9 cellular contexts compared by ENCODE assay signal in genomic region chr6:4316867-4317400, GRCh38.
DNase-seq lines count a peak whose midpoint lies in the region; ATAC-seq and TF ChIP-seq lines count a peak whose summit lies in the region.
"Had no signal": no experiment of that assay in that cellular context is flagged by ENCODE, and none has a peak within 500 bp of the region (broad histone marks: within the 10 kb centered on the region; RNA-seq: fewer than 3 reads in every experiment).

No MANE protein-coding gene starts in this region.

- TF ChIP-seq CTCF in CD14-positive monocyte (IDR thresholded peaks at IDR 0.05), result no peak

- H3K27ac ChIP-seq in mucosa of rectum (ENCODE audit: low read depth in 2 of 2, low read length in 2 of 2), result peak overlapping the region; percentile 87 to 88

- peaks cover 34% of the 10 kb centered on the region for H3K4me1 Mint-ChIP-seq in CD14-positive monocyte
- no peaks in the 10 kb centered on the region for H3K4me1 Mint-ChIP-seq in activated T-helper 2 cell treated with anti-CD3 and anti-CD28 coated beads, Interferon-gamma antibody, Interleukin-2, Interleukin-4, amounts not matched to agents 10 μg/mL and 5 μg/mL and 100 μg/mL, durations not matched to agents 14 hours and 24 hours and 36 hours (ENCODE audit: low read depth)

- peaks cover 5 to 16% (median 15%) of the 10 kb centered on the region in 7 donors for H3K9me3 Mint-ChIP-seq in CD14-positive monocyte
- H3K9me3 Mint-ChIP-seq in activated T-helper 2 cell treated with anti-CD3 and anti-CD28 coated beads, Interferon-gamma antibody, Interleukin-2, Interleukin-4, amounts not matched to agents 10 μg/mL and 5 μg/mL and 100 μg/mL, durations not matched to agents 14 hours and 24 hours and 36 hours, result peaks cover 11% of the 10 kb centered on the region

- intact Hi-C loops in CD14-positive monocyte (cut with micrococcal nuclease), result no loop called here
- intact Hi-C loops in activated T-helper 2 cell treated with anti-CD3 and anti-CD28 coated beads, Interferon-gamma antibody, Interleukin-2, Interleukin-4, amounts not matched to agents 10 μg/mL and 5 μg/mL and 100 μg/mL, durations not matched to agents 14 hours and 24 hours and 36 hours (cut with micrococcal nuclease), result no loop called here

- H3K27me3 ChIP-seq in mucosa of rectum (ENCODE audit: control insufficient read depth in 2 of 2, insufficient read depth in 2 of 2, low read length in 2 of 2), result no peaks in the 10 kb centered on the region

- H3K9me3 ChIP-seq in mucosa of rectum (ENCODE audit: control insufficient read depth in 2 of 2, low read length in 2 of 2), result no peaks in the 10 kb centered on the region

- no peaks in the 10 kb centered on the region for H3K36me3 ChIP-seq in mucosa of rectum (ENCODE audit: control insufficient read depth in 2 of 2, insufficient read depth in 2 of 2, low read length in 2 of 2)

- DNase-seq in CD14-positive monocyte (ENCODE audit: low spot score), result peak; percentile 59
- DNase-seq in NCI-H69 (lab: John Stamatoyannopoulos, UW), result peak; percentile 84
- DNase-seq in dermis microvascular lymphatic vessel endothelial cell (ENCODE audit: low read depth in 2 of 2), result peak; percentile 92
- DNase-seq in GOT3 (lab: John Stamatoyannopoulos, UW), result no peak
- DNase-seq in activated T-helper 2 cell treated with anti-CD3 and anti-CD28 coated beads, Interferon-gamma antibody, Interleukin-2, Interleukin-4, amounts not matched to agents 10 μg/mL and 5 μg/mL and 100 μg/mL, durations not matched to agents 14 hours and 24 hours and 36 hours (ENCODE audit: low spot score), result no peak

- peak overlapping the region in 1 of 2 donors; percentile 57 for H3K9ac ChIP-seq in mucosa of rectum (ENCODE audit: low read depth in 1 of 2, low read length in 2 of 2)

- peak overlapping the region; percentile 24 to 29 for H3K4me3 ChIP-seq in mucosa of rectum (ENCODE audit: low read length in 2 of 2)

- peak overlapping the region in 6 of 7 donors; percentile 18 to 86 (median 58) for H3K27ac Mint-ChIP-seq in CD14-positive monocyte
- H3K27ac Mint-ChIP-seq in activated T-helper 2 cell treated with anti-CD3 and anti-CD28 coated beads, Interferon-gamma antibody, Interleukin-2, Interleukin-4, amounts not matched to agents 10 μg/mL and 5 μg/mL and 100 μg/mL, durations not matched to agents 14 hours and 24 hours and 36 hours, result no peak overlapping the region
- H3K27ac Mint-ChIP-seq: stimulated activated naive CD8-positive, alpha-beta T cell treated with anti-CD3 and anti-CD28 coated beads, Interleukin-15, Interleukin-2, amounts not matched to agents 100 ng/mL and 50 ng/mL, for 24 hours had no signal

- H3K4me3 Mint-ChIP-seq in CD14-positive monocyte, result peak overlapping the region; percentile 59 to 84
- no peak overlapping the region for H3K4me3 Mint-ChIP-seq in activated T-helper 2 cell treated with anti-CD3 and anti-CD28 coated beads, Interferon-gamma antibody, Interleukin-2, Interleukin-4, amounts not matched to agents 10 μg/mL and 5 μg/mL and 100 μg/mL, durations not matched to agents 14 hours and 24 hours and 36 hours (ENCODE audit: low read depth)
- H3K4me3 Mint-ChIP-seq: stimulated activated naive CD8-positive, alpha-beta T cell treated with anti-CD3 and anti-CD28 coated beads, Interleukin-15, Interleukin-2, amounts not matched to agents 100 ng/mL and 50 ng/mL, for 24 hours had no signal

- H3K36me3 Mint-ChIP-seq in CD14-positive monocyte, result no peaks in the 10 kb centered on the region
- no peaks in the 10 kb centered on the region for H3K36me3 Mint-ChIP-seq in activated T-helper 2 cell treated with anti-CD3 and anti-CD28 coated beads, Interferon-gamma antibody, Interleukin-2, Interleukin-4, amounts not matched to agents 10 μg/mL and 5 μg/mL and 100 μg/mL, durations not matched to agents 14 hours and 24 hours and 36 hours (ENCODE audit: low read depth)

- peaks cover 28 to 52% of the 10 kb centered on the region in 2 donors for H3K4me1 ChIP-seq in mucosa of rectum (ENCODE audit: control insufficient read depth in 2 of 2, insufficient read depth in 2 of 2, low read length in 2 of 2)

- H3K27me3 Mint-ChIP-seq in CD14-positive monocyte (ENCODE audit: low read depth in 3 of 3), result peaks cover 0 to 2% (median 1%) of the 10 kb centered on the region in 3 donors
- no peaks in the 10 kb centered on the region for H3K27me3 Mint-ChIP-seq in activated T-helper 2 cell treated with anti-CD3 and anti-CD28 coated beads, Interferon-gamma antibody, Interleukin-2, Interleukin-4, amounts not matched to agents 10 μg/mL and 5 μg/mL and 100 μg/mL, durations not matched to agents 14 hours and 24 hours and 36 hours (ENCODE audit: low read depth)

- ATAC-seq in GM18861 (IDR thresholded peaks at IDR 0.05; ENCODE audit: unreplicated experiment) (no peak), HG02798 (IDR thresholded peaks at IDR 0.05; ENCODE audit: poor library complexity, unreplicated experiment) (no peak)

Comparison
In these comparisons a context has a peak if more than half of its experiments do, and no peak if none do; other contexts are left out.
1. DNase-seq: peak in CD14-positive monocyte (single experiment), NCI-H69 (single experiment) and dermis microvascular lymphatic vessel endothelial cell (2 of 2); none in GOT3 (single experiment) and activated T-helper 2 cell treated with anti-CD3 and anti-CD28 coated beads, Interferon-gamma antibody, Interleukin-2, Interleukin-4, amounts not matched to agents 10 μg/mL and 5 μg/mL and 100 μg/mL, durations not matched to agents 14 hours and 24 hours and 36 hours (single experiment).